1 cellular context compared by ENCODE assay signal in genomic region chr4:159003420-159004253, GRCh38.
TF ChIP-seq lines count a peak whose summit lies in the region.

No MANE protein-coding gene starts in this region.

TF ChIP-seq in K562, 482 proteins besides CTCF, POLR2A, EP300 and RAD21 (continued from another document and continues in another):
- TF ChIP-seq THRA (IDR thresholded peaks at IDR 0.05) (peak; percentile 61), HNRNPUL1 (IDR thresholded peaks at IDR 0.05; ENCODE audit: low read length) (no peak), PBX2 (CRISPR knock-in tag; IDR thresholded peaks at IDR 0.05; ENCODE audit: low read depth) (no peak), PBX2 (tag; conservative IDR thresholded peaks at IDR 0.05; ENCODE audit: low read depth) (no peak), ZNF324 (CRISPR knock-in tag; IDR thresholded peaks at IDR 0.05) (no peak), ATF4 (CRISPR knock-in tag; IDR thresholded peaks at IDR 0.05) (no peak), TFAM (CRISPR knock-in tag; conservative IDR thresholded peaks at IDR 0.05) (no peak), MTA2 (IDR thresholded peaks at IDR 0.05; ENCODE audit: low read depth) (no peak), BRD9 (IDR thresholded peaks at IDR 0.05; ENCODE audit: low read depth, partially characterized antibody) (peak; percentile 79), ZNF696 (CRISPR knock-in tag; conservative IDR thresholded peaks at IDR 0.05) (no peak), SRF (CRISPR knock-in tag; IDR thresholded peaks at IDR 0.05) (peak; percentile 21 to 93; a peak in 2 of 4 replicates), ZBTB8A (IDR thresholded peaks at IDR 0.05; ENCODE audit: partially characterized antibody) (no peak), ESRRB (CRISPR knock-in tag; IDR thresholded peaks at IDR 0.05; ENCODE audit: borderline replicate concordance) (no peak), HDAC6 (IDR thresholded peaks at IDR 0.05; ENCODE audit: low read depth, low read length) (no peak), ETV6 (IDR thresholded peaks at IDR 0.05; ENCODE audit: borderline replicate concordance in 1 of 2, low read depth in 2 of 2, low read length in 1 of 2) (no peak), ETV6 (CRISPR knock-in tag; IDR thresholded peaks at IDR 0.05; ENCODE audit: borderline replicate concordance) (no peak), OTX1 (CRISPR knock-in tag; IDR thresholded peaks at IDR 0.05) (no peak), PHTF2 (CRISPR knock-in tag; IDR thresholded peaks at IDR 0.05) (no peak), JUND (IDR thresholded peaks at IDR 0.05; ENCODE audit: borderline replicate concordance, low read depth, low read length) (peak; percentile 72), JUND (tag; IDR thresholded peaks at IDR 0.05; ENCODE audit: borderline replicate concordance, low read depth, low read length) (peak; percentile 68; the same call in 2 of the 3 replicates), ETS1 (conservative IDR thresholded peaks at IDR 0.05; ENCODE audit: control insufficient read depth, low read depth, low read length) (no peak), CEBPB (tag; IDR thresholded peaks at IDR 0.05) (0 out of 2 replicates have a peak, but pooled peaks have one; percentile 23), ZNF24 (IDR thresholded peaks at IDR 0.05) (no peak), ZNF277 (CRISPR knock-in tag; IDR thresholded peaks at IDR 0.05; ENCODE audit: borderline replicate concordance) (no peak), CBX3 (IDR thresholded peaks at IDR 0.05; ENCODE audit: borderline replicate concordance in 1 of 2, low read length in 2 of 2) (no peak; a peak in 2 of 3 replicates), HEY1 (CRISPR knock-in tag; IDR thresholded peaks at IDR 0.05; ENCODE audit: borderline replicate concordance) (no peak), PHF8 (IDR thresholded peaks at IDR 0.05; ENCODE audit: borderline replicate concordance, low read length) (peak; percentile 22; the same call in 1 of the 2 replicates), ETV1 (tag; conservative IDR thresholded peaks at IDR 0.05; ENCODE audit: low read depth) (peak; percentile 56), PTRF (tag; IDR thresholded peaks at IDR 0.05) (peak; percentile 74), CBFA2T3 (IDR thresholded peaks at IDR 0.05) (peak; percentile 90), GTF2E2 (tag; IDR thresholded peaks at IDR 0.05) (no peak), CREB3 (tag; conservative IDR thresholded peaks at IDR 0.05; ENCODE audit: low read depth) (peak; percentile 81), GTF3C2 (IDR thresholded peaks at IDR 0.05; ENCODE audit: borderline replicate concordance, extremely low read depth, insufficient read length) (no peak), MEF2D (tag; conservative IDR thresholded peaks at IDR 0.05; ENCODE audit: low read depth) (no peak; the same call in 1 of the 2 replicates), IRF9 (tag; IDR thresholded peaks at IDR 0.05) (peak; percentile 87), ARHGAP35 (IDR thresholded peaks at IDR 0.05; ENCODE audit: partially characterized antibody) (no peak), FIP1L1 (IDR thresholded peaks at IDR 0.05; ENCODE audit: low read depth, low read length, poor library complexity, severe bottlenecking) (no peak), TAL1 (IDR thresholded peaks at IDR 0.05) (peak; percentile 68), ZNF395 (CRISPR knock-in tag; IDR thresholded peaks at IDR 0.05) (peak; percentile 77), TEAD4 (IDR thresholded peaks at IDR 0.05; ENCODE audit: low read length) (peak; percentile 85), TEAD4 (CRISPR knock-in tag; IDR thresholded peaks at IDR 0.05; ENCODE audit: borderline replicate concordance) (no peak), MCM3 (IDR thresholded peaks at IDR 0.05) (no peak), NBN (IDR thresholded peaks at IDR 0.05; ENCODE audit: low read depth) (0 out of 2 replicates have a peak, but pooled peaks have one; percentile 42), HBP1 (CRISPR knock-in tag; IDR thresholded peaks at IDR 0.05) (no peak), SOX6 (IDR thresholded peaks at IDR 0.05) (peak; percentile 71), TBL1XR1 (IDR thresholded peaks at IDR 0.05; ENCODE audit: low read length in 2 of 2) (peak in 1 of 2 experiments; percentile 72; a peak in 2 of 4 replicates), ZBTB11 (CRISPR knock-in tag; IDR thresholded peaks at IDR 0.05) (no peak), FOS (IDR thresholded peaks at IDR 0.05; ENCODE audit: extremely low read depth, insufficient read length) (no peak)
